Comparison of ENCODE assay signal across 1 cellular context in the genomic region with DNA sequence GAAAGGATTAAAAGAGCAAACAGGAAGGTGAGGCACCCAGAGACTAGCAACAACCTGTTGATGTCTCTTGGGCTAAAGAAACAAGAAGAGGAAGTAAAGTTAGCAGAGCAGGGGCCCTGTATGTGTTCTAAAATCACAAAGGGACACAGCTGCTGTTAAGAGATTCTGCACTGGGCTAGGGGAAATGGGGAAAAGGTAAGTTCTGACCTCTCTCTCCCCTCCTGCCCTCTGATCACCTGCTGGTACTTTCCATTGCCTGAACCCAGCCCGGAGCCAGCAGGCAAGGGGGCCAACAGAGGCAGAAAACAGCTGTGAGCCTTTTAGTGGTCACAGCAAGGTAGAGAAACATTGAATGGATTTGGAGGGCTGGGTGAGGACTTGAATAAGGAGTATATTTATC.
TF ChIP-seq lines count a peak whose summit lies in the region.

No MANE protein-coding gene starts in this region.

TF ChIP-seq in GM12878, 131 proteins besides CTCF, POLR2A, EP300 and RAD21 (continued from another document):
- peak; percentile 94 for TF ChIP-seq NR2F1 (conservative IDR thresholded peaks at IDR 0.05)
- TF ChIP-seq CHD2 (IDR thresholded peaks at IDR 0.05; ENCODE audit: borderline replicate concordance, low read depth, low read length): 0 out of 2 replicates have a peak, but pooled peaks have one; percentile 45
- no peak for TF ChIP-seq ZNF207 (IDR thresholded peaks at IDR 0.05; ENCODE audit: borderline replicate concordance)
- TF ChIP-seq, protein P1, sequence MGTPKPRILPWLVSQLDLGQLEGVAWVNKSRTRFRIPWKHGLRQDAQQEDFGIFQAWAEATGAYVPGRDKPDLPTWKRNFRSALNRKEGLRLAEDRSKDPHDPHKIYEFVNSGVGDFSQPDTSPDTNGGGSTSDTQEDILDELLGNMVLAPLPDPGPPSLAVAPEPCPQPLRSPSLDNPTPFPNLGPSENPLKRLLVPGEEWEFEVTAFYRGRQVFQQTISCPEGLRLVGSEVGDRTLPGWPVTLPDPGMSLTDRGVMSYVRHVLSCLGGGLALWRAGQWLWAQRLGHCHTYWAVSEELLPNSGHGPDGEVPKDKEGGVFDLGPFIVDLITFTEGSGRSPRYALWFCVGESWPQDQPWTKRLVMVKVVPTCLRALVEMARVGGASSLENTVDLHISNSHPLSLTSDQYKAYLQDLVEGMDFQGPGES (IDR thresholded peaks at IDR 0.05): no peak
- TF ChIP-seq SUZ12 (IDR thresholded peaks at IDR 0.05; ENCODE audit: unreplicated experiment): no peak
- no peak for TF ChIP-seq FOS (IDR thresholded peaks at IDR 0.05; ENCODE audit: borderline replicate concordance, extremely low read depth, insufficient read length)
- TF ChIP-seq STAT1 (conservative IDR thresholded peaks at IDR 0.05): no peak
- TF ChIP-seq LARP7 (IDR thresholded peaks at IDR 0.05): no peak
- TF ChIP-seq EGR1 (IDR thresholded peaks at IDR 0.05; ENCODE audit: borderline replicate concordance in 1 of 2, low read depth in 2 of 2, low read length in 2 of 2): no peak; a peak in 1 of 3 replicates
- peak; percentile 69; the same call in 1 of the 2 replicates for TF ChIP-seq TCF3 (IDR thresholded peaks at IDR 0.05; ENCODE audit: borderline replicate concordance, insufficient read depth, low read depth, low read length)
- no peak for TF ChIP-seq ASH2L (IDR thresholded peaks at IDR 0.05; ENCODE audit: borderline replicate concordance, low read depth)
- TF ChIP-seq TARDBP (IDR thresholded peaks at IDR 0.05; ENCODE audit: borderline replicate concordance): no peak
- TF ChIP-seq, protein P2, sequence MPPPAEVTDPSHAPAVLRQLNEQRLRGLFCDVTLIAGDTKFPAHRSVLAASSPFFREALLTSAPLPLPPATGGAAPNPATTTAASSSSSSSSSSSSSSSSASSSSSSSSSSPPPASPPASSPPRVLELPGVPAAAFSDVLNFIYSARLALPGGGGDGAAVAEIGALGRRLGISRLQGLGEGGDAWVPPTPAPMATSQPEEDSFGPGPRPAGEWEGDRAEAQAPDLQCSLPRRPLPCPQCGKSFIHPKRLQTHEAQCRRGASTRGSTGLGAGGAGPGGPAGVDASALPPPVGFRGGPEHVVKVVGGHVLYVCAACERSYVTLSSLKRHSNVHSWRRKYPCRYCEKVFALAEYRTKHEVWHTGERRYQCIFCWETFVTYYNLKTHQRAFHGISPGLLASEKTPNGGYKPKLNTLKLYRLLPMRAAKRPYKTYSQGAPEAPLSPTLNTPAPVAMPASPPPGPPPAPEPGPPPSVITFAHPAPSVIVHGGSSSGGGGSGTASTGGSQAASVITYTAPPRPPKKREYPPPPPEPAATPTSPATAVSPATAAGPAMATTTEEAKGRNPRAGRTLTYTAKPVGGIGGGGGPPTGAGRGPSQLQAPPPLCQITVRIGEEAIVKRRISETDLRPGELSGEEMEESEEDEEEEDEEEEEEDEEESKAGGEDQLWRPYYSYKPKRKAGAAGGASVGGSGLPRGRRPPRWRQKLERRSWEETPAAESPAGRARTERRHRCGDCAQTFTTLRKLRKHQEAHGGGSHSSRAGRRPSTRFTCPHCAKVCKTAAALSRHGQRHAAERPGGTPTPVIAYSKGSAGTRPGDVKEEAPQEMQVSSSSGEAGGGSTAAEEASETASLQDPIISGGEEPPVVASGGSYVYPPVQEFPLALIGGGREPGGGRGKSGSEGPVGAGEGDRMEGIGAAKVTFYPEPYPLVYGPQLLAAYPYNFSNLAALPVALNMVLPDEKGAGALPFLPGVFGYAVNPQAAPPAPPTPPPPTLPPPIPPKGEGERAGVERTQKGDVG (CRISPR knock-in tag; IDR thresholded peaks at IDR 0.05): no peak
- peak; percentile 46; the same call in 1 of the 2 replicates for TF ChIP-seq CREM (IDR thresholded peaks at IDR 0.05; ENCODE audit: low read depth)
- TF ChIP-seq ZNF622 (IDR thresholded peaks at IDR 0.05): no peak
- TF ChIP-seq MTA2 (IDR thresholded peaks at IDR 0.05; ENCODE audit: low read depth): peak; percentile 55
